ENCODE assay signal across 8 cellular contexts in genomic region chr17:2392252-2393183, GRCh38. TPM values are rescaled to one million over a fixed set of nuclear protein-coding genes. Genes with fewer than 3 reads are reported as not detected.
DNase-seq lines count a peak whose midpoint lies in the region; ATAC-seq and TF ChIP-seq lines count a peak whose summit lies in the region.

No MANE protein-coding gene starts in this region.

- peak; percentile 95 for DNase-seq in GM13976 (ENCODE audit: low spot score)
- DNase-seq in NCI-H1417 treated with DMSO at 0.1 percent for 48 hours (lab: John Stamatoyannopoulos, UW) = peak; percentile 42
- peak; percentile 95 to 99 (median 97) for DNase-seq in T-helper 1 cell
- peak; percentile 92 for DNase-seq in amniotic epithelial cell (ENCODE audit: low read depth)
- DNase-seq in left ventricle myocardium inferior = peak; percentile 98
- DNase-seq in progenitor cell of endocrine pancreas (ENCODE audit: low spot score, unreplicated experiment) = peak; percentile 93
- DNase-seq in upper lobe of left lung = peak; percentile 94 to 100

- H3K27me3 ChIP-seq in left ventricle myocardium inferior (ENCODE audit: low read depth) = no peaks in the 10 kb centered on the region
- no peaks in the 10 kb centered on the region for H3K27me3 ChIP-seq in upper lobe of left lung

- H3K4me3 ChIP-seq in left ventricle myocardium inferior = peak overlapping the region; percentile 89
- H3K4me3 ChIP-seq in upper lobe of left lung = peak overlapping the region; percentile 75 to 87 (median 78)

- in situ Hi-C loops in GM13976 (cut with MboI; ENCODE audit: low sequenced_read_pairs, unreplicated experiment) = no loop called here

- peaks cover 37% of the 10 kb centered on the region for H3K4me1 Mint-ChIP-seq in progenitor cell of endocrine pancreas (ENCODE audit: low read depth)

- H3K9me3 ChIP-seq in left ventricle myocardium inferior (replicated peaks) (no peaks in the 10 kb centered on the region), upper lobe of left lung (no peaks in the 10 kb centered on the region)

- H3K4me1 ChIP-seq in left ventricle myocardium inferior (peaks cover 77% of the 10 kb centered on the region), upper lobe of left lung (peaks cover 54 to 65% (median 57%) of the 10 kb centered on the region in 4 donors)

- ATAC-seq in HG02759 (IDR thresholded peaks at IDR 0.05; ENCODE audit: unreplicated experiment) (peak; percentile 64), upper lobe of left lung (ENCODE audit: low FRiP score in 2 of 2) (peak; percentile 77 to 87)

- intact Hi-C loops in left ventricle myocardium inferior (cut with micrococcal nuclease) = no loop called here

- peak in 3 of 4 donors; percentile 14 to 80 (median 19) for TF ChIP-seq POLR2A in upper lobe of left lung (IDR thresholded peaks at IDR 0.05)

- whole genome bisulfite sequencing in upper lobe of left lung, 2 donors = 1% methylated on average over 12 to 15 of the region's 83 CpGs

- peaks cover 6% of the 10 kb centered on the region for H3K36me3 Mint-ChIP-seq in progenitor cell of endocrine pancreas (ENCODE audit: insufficient read depth)

- TF ChIP-seq CTCF in GM13976 (IDR thresholded peaks at IDR 0.05; ENCODE audit: borderline replicate concordance, control extremely low read depth, extremely low read depth, insufficient read depth, missing control alignments) (no peak), left ventricle myocardium inferior (IDR thresholded peaks at IDR 0.05; ENCODE audit: borderline replicate concordance) (no peak), progenitor cell of endocrine pancreas (IDR thresholded peaks at IDR 0.05; ENCODE audit: unreplicated experiment) (no peak), upper lobe of left lung (IDR thresholded peaks at IDR 0.05) (peak in 1 of 6 experiments; percentile 7)

- no peaks in the 10 kb centered on the region for H3K27me3 Mint-ChIP-seq in progenitor cell of endocrine pancreas

- peak overlapping the region; percentile 92 for H3K27ac Mint-ChIP-seq in progenitor cell of endocrine pancreas

- peak in 2 of 4 donors; percentile 42 to 43 for TF ChIP-seq EP300 in upper lobe of left lung (IDR thresholded peaks at IDR 0.05)

- peak overlapping the region; percentile 85 for H3K4me3 Mint-ChIP-seq in progenitor cell of endocrine pancreas (ENCODE audit: low read depth)

- H3K36me3 ChIP-seq in left ventricle myocardium inferior (peaks cover 5% of the 10 kb centered on the region), upper lobe of left lung (peaks cover 0 to 7% (median 6%) of the 10 kb centered on the region in 4 donors)

- H3K27ac ChIP-seq in left ventricle myocardium inferior (replicated peaks) = peak overlapping the region; percentile 99
- H3K27ac ChIP-seq in upper lobe of left lung = peak overlapping the region; percentile 98 to 99 (median 98)

- H3K9me3 Mint-ChIP-seq in progenitor cell of endocrine pancreas (ENCODE audit: low read depth) = no peaks in the 10 kb centered on the region

RNA-seq across cellular contexts. Expression of gene MNT, which starts 8.3 kb away (rescaled TPM):
- total RNA-seq in left ventricle myocardium inferior (9.9 TPM), progenitor cell of endocrine pancreas (32.1 and 35.5 TPM in 2 replicates), upper lobe of left lung (10 to 100 TPM; 14.9 to 68.1 (median 38.6) TPM)

RNA-seq across cellular contexts. Expression of gene SGSM2, which starts 55.2 kb away (rescaled TPM):
- total RNA-seq in left ventricle myocardium inferior (24.5 TPM), progenitor cell of endocrine pancreas (117 and 127 TPM in 2 replicates), upper lobe of left lung (100 to 1,000 TPM in 2 of 6 donors, 10 to 100 TPM in 4; 53.1 to 313 (median 60.1) TPM)

RNA-seq across cellular contexts. Expression of gene TSR1, which starts 56.3 kb away (rescaled TPM):
- total RNA-seq in left ventricle myocardium inferior (19.0 TPM), progenitor cell of endocrine pancreas (33.5 and 36.2 TPM in 2 replicates), upper lobe of left lung (10 to 100 TPM; 15.8 to 52.4 (median 23.6) TPM)

Comparison
In these comparisons a context has a peak if more than half of its experiments do, and no peak if none do; other contexts are left out.
1. Peak in every context shown above with its lines: DNase-seq, ATAC-seq, H3K4me3 ChIP-seq and H3K27ac ChIP-seq.
2. DNase-seq: peak in every context shown above with its lines; median percentile 98 in left ventricle myocardium inferior; 97 in T-helper 1 cell; 97 in upper lobe of left lung; 95 in GM13976; 93 in progenitor cell of endocrine pancreas; 92 in amniotic epithelial cell; 42 in NCI-H1417 treated with DMSO at 0.1 percent for 48 hours.